Comparison of ENCODE assay signal across 1 cellular context in the genomic region with DNA sequence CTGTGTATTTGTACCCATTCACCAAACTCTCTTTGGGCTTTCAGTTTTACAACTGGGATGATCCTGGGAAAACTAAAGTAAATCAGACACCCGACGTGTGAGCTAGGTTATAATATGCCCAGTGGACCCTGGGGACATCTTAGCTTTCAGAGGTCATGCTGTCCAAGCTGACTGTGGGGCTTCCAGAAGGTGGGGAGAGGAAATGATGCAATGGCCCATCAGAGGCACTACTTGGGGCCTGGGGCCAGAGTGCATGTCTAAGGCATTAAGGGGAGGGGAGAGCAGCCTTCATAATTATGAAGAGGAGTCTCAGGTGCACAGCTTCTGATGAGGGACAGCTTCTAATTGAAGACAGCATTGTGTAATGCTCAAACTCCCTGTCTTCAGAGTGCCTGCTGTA.
TF ChIP-seq lines count a peak whose summit lies in the region.

No MANE protein-coding gene starts in this region.

TF ChIP-seq in HepG2, 621 proteins besides CTCF, POLR2A, EP300 and RAD21:
- TF ChIP-seq ZNF562 (CRISPR knock-in tag; IDR thresholded peaks at IDR 0.05; ENCODE audit: borderline replicate concordance) (no peak), GABPB1 (CRISPR knock-in tag; IDR thresholded peaks at IDR 0.05) (peak; percentile 49; the same call in 1 of the 2 replicates)
- TF ChIP-seq, protein P1, sequence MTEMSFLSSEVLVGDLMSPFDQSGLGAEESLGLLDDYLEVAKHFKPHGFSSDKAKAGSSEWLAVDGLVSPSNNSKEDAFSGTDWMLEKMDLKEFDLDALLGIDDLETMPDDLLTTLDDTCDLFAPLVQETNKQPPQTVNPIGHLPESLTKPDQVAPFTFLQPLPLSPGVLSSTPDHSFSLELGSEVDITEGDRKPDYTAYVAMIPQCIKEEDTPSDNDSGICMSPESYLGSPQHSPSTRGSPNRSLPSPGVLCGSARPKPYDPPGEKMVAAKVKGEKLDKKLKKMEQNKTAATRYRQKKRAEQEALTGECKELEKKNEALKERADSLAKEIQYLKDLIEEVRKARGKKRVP (CRISPR knock-in tag; IDR thresholded peaks at IDR 0.05) = peak in 1 of 2 experiments; percentile 85; a peak in 2 of 4 replicates
